Comparison of ENCODE assay signal across 18 cellular contexts in the genomic region with DNA sequence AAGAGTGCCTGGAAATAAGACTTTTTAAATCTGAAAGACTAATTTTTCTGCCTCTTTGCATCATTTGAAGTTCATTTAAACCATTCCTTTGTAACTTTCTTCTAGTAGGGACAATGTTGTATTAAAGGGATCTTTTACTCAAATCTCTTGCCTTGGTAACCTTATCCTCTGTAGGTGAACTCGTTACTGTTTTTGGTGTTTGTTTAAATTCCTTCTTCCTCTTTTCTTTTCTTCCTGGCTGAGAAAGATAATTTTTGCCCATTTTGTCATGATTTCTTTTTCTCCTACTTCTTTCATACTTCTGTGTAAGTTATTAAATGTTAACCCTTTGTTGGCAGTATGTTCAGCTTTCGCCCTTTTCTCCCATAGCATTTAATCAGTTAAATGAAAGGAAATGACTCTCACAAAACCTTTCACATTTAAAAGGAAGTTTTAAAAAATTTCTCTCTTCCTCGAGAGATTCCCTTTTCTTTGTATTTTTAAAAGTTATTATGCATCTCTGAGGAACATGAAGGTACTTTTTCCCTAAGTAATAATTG.
"Had no signal": no experiment of that assay in that cellular context is flagged by ENCODE, and none has a peak within 500 bp of the region (broad histone marks: within the 10 kb centered on the region; RNA-seq: fewer than 3 reads in every experiment).

No MANE protein-coding gene starts in this region.

- H3K9me3 Mint-ChIP-seq: activated naive CD4-positive, alpha-beta T cell treated with anti-CD3 and anti-CD28 coated beads, Interleukin-2, amount 50 U/mL, for 72 hours; activated T-cell treated with anti-CD3 and anti-CD28 coated beads, Interleukin-2, amount 50 U/mL, for 24 hours; dendritic cell treated with granulocyte-macrophage colony-stimulating factor and Interleukin-4, amounts not matched to agents 40 ng/mL and 50 ng/mL, for 4 days; naive B cell; stimulated activated effector memory CD8-positive, alpha-beta T cell treated with anti-CD3 and anti-CD28 coated beads, Interleukin-12 subunit alpha, Interleukin-12 subunit beta, amount 100 ng/mL, for 72 hours; T-helper 1 cell treated with Interleukin-12 subunit alpha and Interleukin-12 subunit beta and Interleukin-4 antibody, amounts not matched to agents 30 μg/mL and 1 μg/mL, for 36 hours had no signal

- H3K27ac ChIP-seq: neutrophil, right atrium auricular region, transverse colon had no signal

- H3K4me3 ChIP-seq: esophagus muscularis mucosa, right atrium auricular region, transverse colon had no signal

- H3K27me3 ChIP-seq: esophagus muscularis mucosa, neutrophil, right atrium auricular region, transverse colon had no signal

- H3K4me3 Mint-ChIP-seq: activated CD8-positive, alpha-beta memory T cell treated with anti-CD3 and anti-CD28 coated beads, Interleukin-2, amount 10 ng/mL, durations not matched to agents 7 days and 5 days; activated T-cell treated with anti-CD3 and anti-CD28 coated beads, Interleukin-2, amount 50 U/mL, for 24 hours; dendritic cell treated with granulocyte-macrophage colony-stimulating factor and Interleukin-4, amounts not matched to agents 40 ng/mL and 50 ng/mL, for 4 days; naive B cell; stimulated activated effector memory CD8-positive, alpha-beta T cell treated with anti-CD3 and anti-CD28 coated beads, Interleukin-12 subunit alpha, Interleukin-12 subunit beta, amount 100 ng/mL, for 72 hours; T-helper 1 cell treated with Interleukin-12 subunit alpha and Interleukin-12 subunit beta and Interleukin-4 antibody, amounts not matched to agents 30 μg/mL and 1 μg/mL, for 36 hours had no signal

- ATAC-seq: activated CD4-positive, CD25-positive, alpha-beta regulatory T cell treated with anti-CD3 and anti-CD28 coated beads, Interleukin-2, amount 50 U/mL, for 24 hours; activated CD8-positive, alpha-beta memory T cell treated with anti-CD3 and anti-CD28 coated beads, Interleukin-2, amount 10 ng/mL, durations not matched to agents 7 days and 5 days; activated naive CD4-positive, alpha-beta T cell treated with anti-CD3 and anti-CD28 coated beads, Interleukin-2, amount 50 U/mL, for 72 hours; stimulated activated effector memory CD8-positive, alpha-beta T cell treated with anti-CD3 and anti-CD28 coated beads, Interleukin-12 subunit alpha, Interleukin-12 subunit beta, amount 100 ng/mL, for 72 hours had no signal

- H3K27me3 Mint-ChIP-seq: activated CD8-positive, alpha-beta memory T cell treated with anti-CD3 and anti-CD28 coated beads, Interleukin-2, amount 10 ng/mL, durations not matched to agents 7 days and 5 days; activated T-cell treated with anti-CD3 and anti-CD28 coated beads, Interleukin-2, amount 50 U/mL, for 24 hours; brain; dendritic cell treated with granulocyte-macrophage colony-stimulating factor and Interleukin-4, amounts not matched to agents 40 ng/mL and 50 ng/mL, for 4 days; naive B cell had no signal

- H3K9me3 ChIP-seq: esophagus muscularis mucosa, neutrophil, right atrium auricular region, transverse colon had no signal

- DNase-seq: activated CD4-positive, alpha-beta T cell treated with anti-CD3 and anti-CD28 coated beads, Interleukin-2, amount 50 U/mL, for 48 hours; activated CD8-positive, alpha-beta memory T cell treated with anti-CD3 and anti-CD28 coated beads, Interleukin-2, amount 10 ng/mL, durations not matched to agents 7 days and 5 days; activated effector memory CD4-positive, alpha-beta T cell treated with Interleukin-2 at 50 U/mL for 16 hours; activated T-cell treated with anti-CD3 and anti-CD28 coated beads, Interleukin-2, amount 50 U/mL, for 24 hours; amniotic stem cell; hypothalamus; kidney glomerular epithelial cell; naive B cell; transverse colon had no signal

- H3K27ac Mint-ChIP-seq: activated CD8-positive, alpha-beta memory T cell treated with anti-CD3 and anti-CD28 coated beads, Interleukin-2, amount 10 ng/mL, durations not matched to agents 7 days and 5 days; activated naive CD4-positive, alpha-beta T cell treated with anti-CD3 and anti-CD28 coated beads, Interleukin-2, amount 50 U/mL, for 72 hours; activated T-cell treated with anti-CD3 and anti-CD28 coated beads, Interleukin-2, amount 50 U/mL, for 24 hours; dendritic cell treated with granulocyte-macrophage colony-stimulating factor and Interleukin-4, amounts not matched to agents 40 ng/mL and 50 ng/mL, for 4 days; stimulated activated effector memory CD8-positive, alpha-beta T cell treated with anti-CD3 and anti-CD28 coated beads, Interleukin-12 subunit alpha, Interleukin-12 subunit beta, amount 100 ng/mL, for 72 hours; T-helper 1 cell treated with Interleukin-12 subunit alpha and Interleukin-12 subunit beta and Interleukin-4 antibody, amounts not matched to agents 30 μg/mL and 1 μg/mL, for 36 hours had no signal

- H3K36me3 ChIP-seq: neutrophil, transverse colon had no signal
